8 cellular contexts compared by ENCODE assay signal in the genomic region with DNA sequence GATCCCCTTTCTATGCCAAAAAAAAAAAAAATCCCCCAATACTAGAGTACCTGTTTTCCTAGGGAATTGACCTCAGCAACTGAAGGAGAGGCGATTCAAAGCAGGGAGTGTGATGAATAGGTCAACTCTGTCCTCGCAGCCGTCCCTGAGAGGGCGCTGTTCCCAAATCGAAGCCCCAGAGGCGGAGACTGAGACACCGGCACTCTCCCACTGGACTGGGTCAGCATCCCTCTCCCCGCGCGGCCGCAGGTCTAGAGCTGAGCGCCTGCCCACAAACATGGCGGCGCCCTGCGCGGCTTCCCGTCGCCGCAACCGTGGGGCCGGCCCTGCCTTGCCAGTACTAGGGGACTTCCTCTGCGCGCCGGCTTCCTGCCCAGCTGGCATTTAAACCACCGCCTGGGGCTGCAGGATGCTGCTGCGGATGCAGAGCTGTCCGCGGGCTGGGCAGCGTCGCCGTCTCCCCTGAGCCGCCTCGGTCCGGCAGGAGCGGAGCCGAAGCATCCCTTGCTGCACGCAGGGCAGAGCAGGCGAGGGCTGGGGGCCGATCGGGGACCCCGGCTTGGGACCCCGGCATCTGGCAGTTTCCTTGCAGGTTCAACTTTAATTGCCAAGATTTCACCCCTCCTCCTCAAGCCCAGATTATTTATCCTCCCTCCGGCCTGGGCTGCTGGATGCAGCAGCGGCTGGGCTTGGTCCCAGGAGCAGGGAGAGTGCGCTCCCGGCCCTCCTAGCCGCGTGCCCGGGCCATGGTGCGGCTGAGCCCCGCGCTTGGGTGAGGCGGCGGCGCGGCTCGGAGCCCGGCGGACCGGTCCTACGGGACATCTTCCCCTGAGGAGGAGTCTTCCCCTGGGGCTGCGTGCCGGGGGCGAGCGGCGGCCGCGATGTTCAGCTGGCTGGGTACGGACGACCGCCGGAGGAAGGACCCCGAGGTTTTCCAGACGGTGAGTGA. TPM values are rescaled to one million over a fixed set of nuclear protein-coding genes. Genes with fewer than 3 reads are reported as not detected.
DNase-seq lines count a peak whose midpoint lies in the region; ATAC-seq, FAIRE-seq and TF ChIP-seq lines count a peak whose summit lies in the region.

A gene (plus strand): TSS at position 412 of the 949 bp plus-strand sequence. CDS start 470 bp downstream, at position 882.

- H4K20me1 ChIP-seq in H1 (replicated peaks in 1 of 2; ENCODE audit: control insufficient read depth in 1 of 2, insufficient read depth in 2 of 2, low read length in 2 of 2), result peaks cover 0 to 1% of the 10 kb centered on the region in 2 experiments

- H4K5ac ChIP-seq in H1 (ENCODE audit: insufficient read length, low read depth, low read length), result no peak within 1 kb of the TSS

- DNase-seq in AG09309 (ENCODE audit: low read depth) (peak; percentile 62), NCI-H526 (lab: John Stamatoyannopoulos, UW) (peak; percentile 89 to 97), H1 (ENCODE audit: low read depth in 1 of 2, low spot score in 2 of 2) (peak; percentile 94 to 95), mesenchymal stem cell (peak; percentile 96)
- peak; percentile 37 to 51 for DNase-seq in activated CD8-positive, alpha-beta memory T cell treated with anti-CD3 and anti-CD28 coated beads for 4 hours (ENCODE audit: low read depth in 2 of 2)
- DNase-seq in stimulated activated CD8-positive, alpha-beta memory T cell treated with anti-CD3 and anti-CD28 coated beads, Interleukin-12 subunit alpha, Interleukin-12 subunit beta, amount 100 ng/mL, for 24 hours (ENCODE audit: extremely low read depth), result peak; percentile 61

- no peak within 1 kb of the TSS for H3K27ac ChIP-seq in H1 (ENCODE audit: low read depth, low read length)
- peak within 1 kb of the TSS; percentile 41 for H3K27ac ChIP-seq in mesenchymal stem cell (ENCODE audit: low read length, poor library complexity, severe bottlenecking)

- WGBS in H1 (ENCODE audit: extremely low coverage in 1 of 2, insufficient coverage in 1 of 2, insufficient read length in 1 of 2, insufficient replicate concordance in 2 of 2, low coverage in 1 of 2, low lambda C conversion rate in 2 of 2, missing lambda C conversion rate in 1 of 2), 2 experiments, result 2% methylated on average over 64 of the region's 74 CpGs; no CpG with 5 or more reads in 1 of the 2 experiments
- under 1% methylated on average over 65 of the region's 74 CpGs for WGBS in mesenchymal stem cell

- H3K4me1 ChIP-seq in H1 (replicated peaks in 1 of 4; ENCODE audit: control insufficient read depth in 3 of 4, insufficient read depth in 4 of 4, low read length in 3 of 4), result peaks cover 4 to 6% (median 4%) of the 10 kb centered on the region in 4 experiments; a peak in 5 of 7 replicates
- peaks cover 18% of the 10 kb centered on the region for H3K4me1 ChIP-seq in mesenchymal stem cell (ENCODE audit: control insufficient read depth, insufficient read depth, low read depth, low read length)

- FAIRE-seq in H1 (lab: Jason Lieb, UNC), result peak; percentile 19

- H4K8ac ChIP-seq in H1 (ENCODE audit: extremely low read depth, insufficient read depth, low read length) (peak within 1 kb of the TSS; percentile 91), mesenchymal stem cell (ENCODE audit: low read length) (peak within 1 kb of the TSS; percentile 41)

- H3K4ac ChIP-seq in H1 (replicated peaks; ENCODE audit: insufficient read length, low read depth, low read length) (no peak within 1 kb of the TSS), mesenchymal stem cell (ENCODE audit: low read depth in 1 of 2, low read length in 2 of 2) (peak within 1 kb of the TSS; percentile 39 to 84)

- H3K23me2 ChIP-seq in H1 (ENCODE audit: low read depth, low read length), result peaks cover 5% of the 10 kb centered on the region; the same call in 1 of the 2 replicates

- H2BK120ac ChIP-seq in H1 (replicated peaks; ENCODE audit: low read depth, low read length) (no peak within 1 kb of the TSS), mesenchymal stem cell (ENCODE audit: low read depth, low read length) (peak within 1 kb of the TSS; percentile 36)

- CTCF ChIA-PET in H1 (lab: Charles Lee; ENCODE audit: partially characterized antibody), result interaction anchor here (0.7 to 3.3 kb wide), 19 partner anchors 9 to 1005 kb away, joined by 3 to 30 read pairs (median 3); no protein-coding TSS in a partner anchor

- H2BK12ac ChIP-seq in H1 (ENCODE audit: low read depth, low read length) (no peak within 1 kb of the TSS), mesenchymal stem cell (ENCODE audit: low read length in 2 of 2) (peak within 1 kb of the TSS in 1 of 2 experiments; percentile 43)

- no peaks in the 10 kb centered on the region for H3K36me3 ChIP-seq in H1 (ENCODE audit: control insufficient read depth in 2 of 4, insufficient read depth in 4 of 4, low read length in 3 of 4)
- H3K36me3 ChIP-seq in mesenchymal stem cell (ENCODE audit: control insufficient read depth in 1 of 2, insufficient read depth in 2 of 2, low read depth in 1 of 2, low read length in 2 of 2), result peaks cover 2 to 7% of the 10 kb centered on the region in 2 experiments

- H2BK15ac ChIP-seq in H1 (ENCODE audit: low read length) (no peak within 1 kb of the TSS), mesenchymal stem cell (ENCODE audit: low read depth, poor library complexity, severe bottlenecking) (peak within 1 kb of the TSS; percentile 55)

- H3K4me2 ChIP-seq in H1 (ENCODE audit: insufficient read depth in 1 of 2, low read depth in 2 of 2, low read length in 2 of 2) (peak within 1 kb of the TSS; percentile 88 to 91), mesenchymal stem cell (ENCODE audit: low read length, poor library complexity, severe bottlenecking) (peak within 1 kb of the TSS; percentile 82)

- H3K9me3 ChIP-seq in H1 (ENCODE audit: insufficient read depth in 2 of 2, low read depth in 1 of 2, low read length in 1 of 2) (no peaks in the 10 kb centered on the region), mesenchymal stem cell (ENCODE audit: control insufficient read depth, low read length) (no peaks in the 10 kb centered on the region)

- H2AFZ ChIP-seq in H1 (ENCODE audit: low read length) (peak within 1 kb of the TSS; percentile 76), mesenchymal stem cell (ENCODE audit: low read depth, low read length) (peak within 1 kb of the TSS; percentile 90)

- H3K56ac ChIP-seq in H1 (replicated peaks; ENCODE audit: insufficient read length, low read depth, low read length), result no peak within 1 kb of the TSS

- TF ChIP-seq CTCF in AG09309 (IDR thresholded peaks at IDR 0.05; ENCODE audit: control insufficient read depth, insufficient read depth, low read depth, low read length, missing control alignments) (peak; percentile 79), H1 (IDR thresholded peaks at IDR 0.05; ENCODE audit: control extremely low read depth in 1 of 3, insufficient read depth in 1 of 3, low read depth in 1 of 3, low read length in 3 of 3) (peak; percentile 69 to 91 (median 84))

- H3K9ac ChIP-seq in H1 (replicated peaks in 1 of 4; ENCODE audit: extremely low read depth in 1 of 4, low read depth in 3 of 4, low read length in 3 of 4), result peak within 1 kb of the TSS in 2 of 4 experiments; percentile 9 to 30; a peak in 4 of 7 replicates
- peak within 1 kb of the TSS; percentile 83 for H3K9ac ChIP-seq in mesenchymal stem cell (ENCODE audit: low read length)

- TF ChIP-seq RAD21 in H1 (IDR thresholded peaks at IDR 0.05 in 1 of 2, conservative IDR thresholded peaks at IDR 0.05 in 1 of 2; ENCODE audit: low read depth in 2 of 2, low read length in 2 of 2), result peak; percentile 57 to 63

- H3K27me3 ChIP-seq in H1 (replicated peaks in 1 of 4; ENCODE audit: control insufficient read depth in 3 of 4, extremely low read depth in 1 of 4, insufficient read depth in 3 of 4, low read length in 3 of 4) (peaks cover 0 to 8% (median 5%) of the 10 kb centered on the region in 4 experiments; a peak in 4 of 7 replicates), mesenchymal stem cell (ENCODE audit: control insufficient read depth in 1 of 2, insufficient read depth in 1 of 2, low read length in 2 of 2) (no peaks in the 10 kb centered on the region)

- H3K23ac ChIP-seq in H1 (ENCODE audit: insufficient read length) (no peak within 1 kb of the TSS), mesenchymal stem cell (ENCODE audit: low read length in 2 of 2) (peak within 1 kb of the TSS; percentile 70 to 73)

- H2AK5ac ChIP-seq in H1 (ENCODE audit: low read depth, low read length), result no peak within 1 kb of the TSS
- peak within 1 kb of the TSS; percentile 38 for H2AK5ac ChIP-seq in mesenchymal stem cell (ENCODE audit: low read length, severe bottlenecking)

- H2BK5ac ChIP-seq in H1 (ENCODE audit: low read depth, low read length), result no peak within 1 kb of the TSS
- H2BK5ac ChIP-seq in mesenchymal stem cell (ENCODE audit: low read depth, low read length, poor library complexity, severe bottlenecking), result peak within 1 kb of the TSS; percentile 26

- H3K18ac ChIP-seq in H1 (ENCODE audit: extremely low read depth, low read length) (0 out of 2 replicates have a peak within 1 kb of the TSS, but pooled peaks have one; percentile 52), mesenchymal stem cell (ENCODE audit: low read depth in 1 of 2, low read length in 2 of 2) (peak within 1 kb of the TSS; percentile 91 to 94)

- no peak within 1 kb of the TSS for H2BK20ac ChIP-seq in H1 (ENCODE audit: low read length)

- no peak for TF ChIP-seq EP300 in H1 (IDR thresholded peaks at IDR 0.05; ENCODE audit: borderline replicate concordance in 1 of 2, low read depth in 2 of 2, low read length in 2 of 2)

- no peak within 1 kb of the TSS for H4K91ac ChIP-seq in H1 (replicated peaks; ENCODE audit: insufficient read length, low read length)
- H4K91ac ChIP-seq in mesenchymal stem cell (ENCODE audit: low read length), result peak within 1 kb of the TSS; percentile 84

- POLR2A ChIA-PET in H1 (lab: Charles Lee; ENCODE audit: partially characterized antibody), result interaction anchor here (0.6 to 1.9 kb wide), 5 partner anchors 15 to 300 kb away, joined by 3 to 10 read pairs (median 3); no protein-coding TSS in a partner anchor

- H3K79me2 ChIP-seq in H1 (ENCODE audit: control insufficient read depth in 1 of 2, insufficient read depth in 2 of 2, low read length in 2 of 2), result no peaks in the 10 kb centered on the region

- ATAC-seq in GM19043 (IDR thresholded peaks at IDR 0.05; ENCODE audit: low read depth, unreplicated experiment) (peak; percentile 90), HG03378 (IDR thresholded peaks at IDR 0.05; ENCODE audit: unreplicated experiment) (peak; percentile 85)

- H3K79me1 ChIP-seq in H1 (ENCODE audit: low read depth, low read length) (no peaks in the 10 kb centered on the region), mesenchymal stem cell (replicated peaks; ENCODE audit: low read length, poor library complexity, severe bottlenecking) (peaks cover 19% of the 10 kb centered on the region)

- TF ChIP-seq POLR2A in H1 (IDR thresholded peaks at IDR 0.05; ENCODE audit: control extremely low read depth in 1 of 2, low read depth in 2 of 2, low read length in 2 of 2), result peak in 1 of 2 experiments; percentile 91; a peak in 2 of 3 replicates

- H3K4me3 ChIP-seq in AG09309 (ENCODE audit: control insufficient read depth, low read depth, low read length) (peak within 1 kb of the TSS; percentile 65), H1 (ENCODE audit: extremely low read depth in 1 of 4, insufficient read depth in 2 of 4, low read depth in 3 of 4, low read length in 4 of 4) (peak within 1 kb of the TSS; percentile 54 to 84 (median 70)), mesenchymal stem cell (ENCODE audit: insufficient read depth in 1 of 2, low read depth in 1 of 2, low read length in 2 of 2) (peak within 1 kb of the TSS; percentile 85)

- no peak within 1 kb of the TSS for H3K14ac ChIP-seq in H1 (ENCODE audit: insufficient read length)
- peak within 1 kb of the TSS; percentile 68 to 90 for H3K14ac ChIP-seq in mesenchymal stem cell (ENCODE audit: low read length in 2 of 2)

RNA-seq across cellular contexts. Expression of the gene that starts here (rescaled TPM):
- total RNA-seq in H1 (2021; fragmentation: NEBNext Ultra II Directional; extraction: Animal tissue kit (Norgen Biotek cat#: 25700)), result 12.0 TPM in 2 replicates
- polyA plus RNA-seq in H1 (2011; rRNA removed), result 9.3 and 10.2 TPM in 2 replicates
- 10.8 TPM for polyA plus RNA-seq in H1 (2011; cell fraction: cytosol; rRNA removed)
- 8.1 TPM for polyA plus RNA-seq in H1 (2011; cell fraction: nucleus; rRNA removed)
- 9.2 to 9.9 TPM (median 9.7 TPM) in 4 replicates for polyA plus RNA-seq in H1 (2012, experiment 1 of 2)
- polyA plus RNA-seq in H1 (2012, experiment 2 of 2), result 7.2 TPM
- polyA plus RNA-seq in H1 (2013, experiment 1 of 2), result 4.8 TPM
- polyA plus RNA-seq in H1 (2013, experiment 2 of 2), result 4.9 TPM
- 15.0 and 18.2 TPM in 2 replicates for polyA minus RNA-seq in H1 (2011; rRNA and poly(A)+ RNA removed)
- polyA minus RNA-seq in H1 (2011; cell fraction: cytosol; rRNA and poly(A)+ RNA removed), result 8.7 TPM
- 8.3 TPM for polyA minus RNA-seq in H1 (2011; cell fraction: nucleus; rRNA and poly(A)+ RNA removed)
- 63.7 TPM for polyA plus RNA-seq in mesenchymal stem cell (2013, experiment 1 of 2)
- polyA plus RNA-seq in mesenchymal stem cell (2013, experiment 2 of 2), result 62.4 TPM

Comparison
In these comparisons a context has a peak if more than half of its experiments do, and no peak if none do; other contexts are left out.
1. DNase-seq: peak in every context shown above with its lines; median percentile 96 in mesenchymal stem cell; 94 in H1; 93 in NCI-H526; 62 in AG09309; 61 in stimulated activated CD8-positive, alpha-beta memory T cell treated with anti-CD3 and anti-CD28 coated beads, Interleukin-12 subunit alpha, Interleukin-12 subunit beta, amount 100 ng/mL, for 24 hours; 44 in activated CD8-positive, alpha-beta memory T cell treated with anti-CD3 and anti-CD28 coated beads for 4 hours.